In genomic region chr12:50006266-50006665, GRCh38 we compare ENCODE assay signal across 1 cellular context.
TF ChIP-seq lines count a peak whose summit lies in the region.

No MANE protein-coding gene starts in this region.

TF ChIP-seq in GM12878, 131 proteins besides CTCF, POLR2A, EP300 and RAD21:
- TF ChIP-seq HDAC2 (IDR thresholded peaks at IDR 0.05), result no peak
- TF ChIP-seq DPF2 (IDR thresholded peaks at IDR 0.05), result no peak
